ENCODE assay signal across 31 cellular contexts in genomic region chr1:228960705-228961104, GRCh38.
DNase-seq lines count a peak whose midpoint lies in the region; ATAC-seq and TF ChIP-seq lines count a peak whose summit lies in the region.
"Had no signal": no experiment of that assay in that cellular context is flagged by ENCODE, and none has a peak within 500 bp of the region (broad histone marks: within the 10 kb centered on the region; RNA-seq: fewer than 3 reads in every experiment).

No MANE protein-coding gene starts in this region.

- H3K9ac ChIP-seq in IMR-90 (ENCODE audit: low read depth, low read length) (no peak overlapping the region), trophoblast cell (ENCODE audit: low read length) (no peak overlapping the region), SK-N-SH (no peak overlapping the region)
- H3K9ac ChIP-seq: BLaER1, KMS-11, neural progenitor cell had no signal

- peaks cover 11% of the 10 kb centered on the region for H3K4me1 Mint-ChIP-seq in GM23338
- H3K4me1 Mint-ChIP-seq in dendritic cell treated with granulocyte-macrophage colony-stimulating factor and Interleukin-4, amounts not matched to agents 40 ng/mL and 50 ng/mL, for 4 days (ENCODE audit: low read depth) = peaks cover 35% of the 10 kb centered on the region
- H3K4me1 Mint-ChIP-seq: activated naive CD4-positive, alpha-beta T cell treated with anti-CD3 and anti-CD28 coated beads, Interleukin-2, amount 10 ng/mL, durations not matched to agents 7 days and 5 days had no signal

- H3F3A ChIP-seq in GM23338 (replicated peaks; ENCODE audit: low read depth) (no peaks in the 10 kb centered on the region), SK-N-SH (replicated peaks; ENCODE audit: insufficient read depth) (peaks cover 7% of the 10 kb centered on the region)

- no peak overlapping the region for H4K12ac ChIP-seq in trophoblast cell (ENCODE audit: low read depth, low read length)

- no peak overlapping the region for H3K23ac ChIP-seq in IMR-90 (ENCODE audit: low read depth, low read length)
- no peak overlapping the region for H3K23ac ChIP-seq in trophoblast cell (ENCODE audit: low read length)

- H3K18ac ChIP-seq in IMR-90 (ENCODE audit: low read depth, low read length) = no peak overlapping the region
- no peak overlapping the region for H3K18ac ChIP-seq in trophoblast cell (ENCODE audit: low read length)

- H3K27ac Mint-ChIP-seq in GM23338 = no peak overlapping the region
- peak overlapping the region; percentile 80 for H3K27ac Mint-ChIP-seq in dendritic cell treated with granulocyte-macrophage colony-stimulating factor and Interleukin-4, amounts not matched to agents 40 ng/mL and 50 ng/mL, for 4 days
- H3K27ac Mint-ChIP-seq: activated CD4-positive, alpha-beta memory T cell treated with anti-CD3 and anti-CD28 coated beads for 36 hours; activated naive CD4-positive, alpha-beta T cell treated with anti-CD3 and anti-CD28 coated beads, Interleukin-2, amount 10 ng/mL, durations not matched to agents 7 days and 5 days; activated T-helper 1 cell treated with anti-CD3 and anti-CD28 coated beads, Interleukin-12 subunit alpha, Interleukin-12 subunit beta, Interleukin-2, Interleukin-4 antibody, amounts not matched to agents 30 ng/mL and 10 ng/mL and 1 ng/mL, durations not matched to agents 14 hours and 24 hours and 36 hours; brain; neural progenitor cell; T-helper 1 cell treated with Interleukin-12 subunit alpha and Interleukin-12 subunit beta and Interleukin-4 antibody, amounts not matched to agents 30 μg/mL and 1 μg/mL, for 36 hours had no signal

- H2BK20ac ChIP-seq in IMR-90 (ENCODE audit: low read depth, low read length) = 0 out of 2 replicates have a peak overlapping the region, but pooled peaks have one; percentile 26

- H3K27me3 Mint-ChIP-seq in GM23338 (ENCODE audit: insufficient read depth, low read depth, poor library complexity) = peaks cover 2% of the 10 kb centered on the region
- no peaks in the 10 kb centered on the region for H3K27me3 Mint-ChIP-seq in dendritic cell treated with granulocyte-macrophage colony-stimulating factor and Interleukin-4, amounts not matched to agents 40 ng/mL and 50 ng/mL, for 4 days
- H3K27me3 Mint-ChIP-seq: activated CD4-positive, alpha-beta memory T cell treated with anti-CD3 and anti-CD28 coated beads for 36 hours had no signal

- no peak overlapping the region for H4K5ac ChIP-seq in IMR-90 (ENCODE audit: low read depth, low read length)

- H3K4me1 ChIP-seq in GM23338 (ENCODE audit: insufficient read depth) (no peaks in the 10 kb centered on the region), IMR-90 (ENCODE audit: control insufficient read depth, insufficient read depth, low read length) (peaks cover 15% of the 10 kb centered on the region), trophoblast cell (ENCODE audit: control insufficient read depth in 1 of 2, insufficient read depth in 2 of 2, low read length in 2 of 2) (peaks cover 22% of the 10 kb centered on the region in 2 experiments), SK-N-SH (ENCODE audit: control insufficient read depth in 1 of 2, insufficient read depth in 2 of 2, low read depth in 1 of 2, low read length in 1 of 2) (peaks cover 5% of the 10 kb centered on the region in 2 experiments; a peak in 2 of 4 replicates)

- H3K27me3 ChIP-seq in GM23338 (ENCODE audit: insufficient read depth) (no peaks in the 10 kb centered on the region), IMR-90 (ENCODE audit: control insufficient read depth, insufficient read depth, low read length) (no peaks in the 10 kb centered on the region), trophoblast cell (ENCODE audit: insufficient read depth, low read length) (no peaks in the 10 kb centered on the region), SK-N-SH (ENCODE audit: insufficient read depth) (no peaks in the 10 kb centered on the region)
- H3K27me3 ChIP-seq: BLaER1, dorsolateral prefrontal cortex, hepatocyte, neural progenitor cell, SJSA1, tibial nerve had no signal

- no peak for DNase-seq in GM23338 (ENCODE audit: low spot score)
- no peak for DNase-seq in IMR-90
- DNase-seq in trophoblast cell = no peak
- DNase-seq in SIG-M5 treated with dmso at 0.1 percent for 504 hours (lab: John Stamatoyannopoulos, UW; ENCODE audit: unreplicated experiment) = no peak
- no peak for DNase-seq in SK-N-SH
- no peak for DNase-seq in occipital lobe (lab: John Stamatoyannopoulos, UW)
- DNase-seq: activated CD4-positive, alpha-beta memory T cell treated with anti-CD3 and anti-CD28 coated beads for 36 hours; activated CD8-positive, alpha-beta memory T cell treated with anti-CD3 and anti-CD28 coated beads, Interleukin-2, amount 50 U/mL, for 4 hours; activated naive CD4-positive, alpha-beta T cell treated with anti-CD3 and anti-CD28 coated beads, Interleukin-2, amount 10 ng/mL, durations not matched to agents 7 days and 5 days; amniotic stem cell; DMS153; dorsolateral prefrontal cortex; NCI-H1417 treated with DMSO at 0.1 percent for 48 hours; NCI-H2029 treated with DMSO at 0.1 percent for 48 hours; NCI-H226; stimulated activated CD4-positive, alpha-beta T cell treated with anti-CD3 and anti-CD28 coated beads, Interleukin-12 subunit alpha, Interleukin-12 subunit beta, amount 100 ng/mL, for 4 hours; stimulated activated CD4-positive, alpha-beta T cell treated with anti-CD3 and anti-CD28 coated beads, Interleukin-2, amount 100 ng/mL, for 48 hours had no signal

- H3K9me3 Mint-ChIP-seq in GM23338 = no peaks in the 10 kb centered on the region
- no peaks in the 10 kb centered on the region for H3K9me3 Mint-ChIP-seq in dendritic cell treated with granulocyte-macrophage colony-stimulating factor and Interleukin-4, amounts not matched to agents 40 ng/mL and 50 ng/mL, for 4 days
- H3K9me3 Mint-ChIP-seq: activated CD4-positive, alpha-beta memory T cell treated with anti-CD3 and anti-CD28 coated beads for 36 hours; activated naive CD4-positive, alpha-beta T cell treated with anti-CD3 and anti-CD28 coated beads, Interleukin-2, amount 10 ng/mL, durations not matched to agents 7 days and 5 days; activated T-helper 1 cell treated with anti-CD3 and anti-CD28 coated beads, Interleukin-12 subunit alpha, Interleukin-12 subunit beta, Interleukin-2, Interleukin-4 antibody, amounts not matched to agents 30 ng/mL and 10 ng/mL and 1 ng/mL, durations not matched to agents 14 hours and 24 hours and 36 hours; brain; T-helper 1 cell treated with Interleukin-12 subunit alpha and Interleukin-12 subunit beta and Interleukin-4 antibody, amounts not matched to agents 30 μg/mL and 1 μg/mL, for 36 hours had no signal

- H3K9me2 ChIP-seq in GM23338 (ENCODE audit: insufficient read depth) (no peaks in the 10 kb centered on the region), SK-N-SH (no peaks in the 10 kb centered on the region)

- no peaks in the 10 kb centered on the region for H3K79me1 ChIP-seq in IMR-90 (ENCODE audit: low read depth in 1 of 2, low read length in 2 of 2)
- peaks cover 27% of the 10 kb centered on the region for H3K79me1 ChIP-seq in trophoblast cell (ENCODE audit: low read length)

- H2AK5ac ChIP-seq in IMR-90 (ENCODE audit: low read depth, low read length) = no peak overlapping the region
- peak overlapping the region; percentile 76 for H2AK5ac ChIP-seq in trophoblast cell (ENCODE audit: low read length)

- H3K79me2 ChIP-seq in GM23338 (replicated peaks; ENCODE audit: insufficient read depth) (no peaks in the 10 kb centered on the region), trophoblast cell (ENCODE audit: control insufficient read depth, insufficient read depth, low read length, poor library complexity) (peaks cover 2% of the 10 kb centered on the region), SK-N-SH (ENCODE audit: insufficient read depth) (no peaks in the 10 kb centered on the region)
- H3K79me2 ChIP-seq: hepatocyte had no signal

- dilution Hi-C loops in IMR-90 (cut with HindIII; ENCODE audit: low sequenced_read_pairs, unreplicated experiment) = no loop called here

- H3K14ac ChIP-seq in IMR-90 (replicated peaks; ENCODE audit: low read depth, low read length) = no peak overlapping the region
- H3K14ac ChIP-seq in trophoblast cell (ENCODE audit: low read length) = no peak overlapping the region

- H2AFZ ChIP-seq in GM23338 (peak overlapping the region; percentile 47; the same call in 1 of the 2 replicates), IMR-90 (replicated peaks; ENCODE audit: low read length, poor library complexity) (no peak overlapping the region), trophoblast cell (ENCODE audit: insufficient read depth, low read length, poor library complexity) (peak overlapping the region; percentile 69), SK-N-SH (ENCODE audit: low read depth) (no peak overlapping the region)
- H2AFZ ChIP-seq: hepatocyte, neural progenitor cell had no signal

- BruUV-seq in IMR-90 (replicated peaks; lab: Mats Ljungman, UMichigan) = no TSS peak

- in situ Hi-C loops in IMR-90 (cut with MboI; ENCODE audit: low sequenced_read_pairs) = no loop called here

- no peak overlapping the region for H3K4ac ChIP-seq in IMR-90 (ENCODE audit: low read depth, low read length)
- H3K4ac ChIP-seq in trophoblast cell (ENCODE audit: low read depth, low read length) = no peak overlapping the region

- no peak for TF ChIP-seq EP300 in SK-N-SH (IDR thresholded peaks at IDR 0.05; ENCODE audit: borderline replicate concordance in 1 of 2, low read depth in 1 of 2, low read length in 1 of 2)

- CTCF ChIA-PET in IMR-90 (lab: Yijun Ruan, JAX) = no interaction called here
- CTCF ChIA-PET in SK-N-SH (lab: Yijun Ruan, JAX) = no interaction called here

- no peak overlapping the region for H3K4me3 Mint-ChIP-seq in GM23338
- no peak overlapping the region for H3K4me3 Mint-ChIP-seq in dendritic cell treated with granulocyte-macrophage colony-stimulating factor and Interleukin-4, amounts not matched to agents 40 ng/mL and 50 ng/mL, for 4 days
- H3K4me3 Mint-ChIP-seq: activated CD4-positive, alpha-beta memory T cell treated with anti-CD3 and anti-CD28 coated beads for 36 hours; activated naive CD4-positive, alpha-beta T cell treated with anti-CD3 and anti-CD28 coated beads, Interleukin-2, amount 10 ng/mL, durations not matched to agents 7 days and 5 days; activated T-helper 1 cell treated with anti-CD3 and anti-CD28 coated beads, Interleukin-12 subunit alpha, Interleukin-12 subunit beta, Interleukin-2, Interleukin-4 antibody, amounts not matched to agents 30 ng/mL and 10 ng/mL and 1 ng/mL, durations not matched to agents 14 hours and 24 hours and 36 hours; brain; neural progenitor cell; T-helper 1 cell treated with Interleukin-12 subunit alpha and Interleukin-12 subunit beta and Interleukin-4 antibody, amounts not matched to agents 30 μg/mL and 1 μg/mL, for 36 hours had no signal

- no CpG with 5 or more reads among the region's 5 CpGs for WGBS in IMR-90 (ENCODE audit: extremely low coverage in 2 of 2, insufficient read length in 1 of 2), 2 experiments
- WGBS in trophoblast cell (ENCODE audit: extremely low coverage, insufficient coverage, insufficient read length) = no CpG with 5 or more reads among the region's 5 CpGs
- whole genome bisulfite sequencing in SK-N-SH (ENCODE audit: low lambda C conversion rate) = 58% methylated on average over 5 of the region's 5 CpGs

- H4K91ac ChIP-seq in IMR-90 (ENCODE audit: insufficient read depth, low read depth, low read length) (no peak overlapping the region), trophoblast cell (ENCODE audit: low read depth, low read length) (peak overlapping the region; percentile 72)

- H2BK120ac ChIP-seq in IMR-90 (ENCODE audit: low read depth, low read length) (no peak overlapping the region), trophoblast cell (ENCODE audit: insufficient read depth, low read length, poor library complexity) (peak overlapping the region; percentile 39)

- no peaks in the 10 kb centered on the region for H4K20me1 ChIP-seq in GM23338 (replicated peaks; ENCODE audit: insufficient read depth)
- no peaks in the 10 kb centered on the region for H4K20me1 ChIP-seq in IMR-90 (ENCODE audit: insufficient read depth, low read length)
- H4K20me1 ChIP-seq in SK-N-SH (ENCODE audit: insufficient read depth) = no peaks in the 10 kb centered on the region
- H4K20me1 ChIP-seq: BLaER1 had no signal

- POLR2A ChIA-PET in IMR-90 (lab: Charles Lee; ENCODE audit: unreplicated experiment) = no interaction called here
- POLR2A ChIA-PET in SK-N-SH (lab: Yijun Ruan, JAX) = no interaction called here

- H3K4me3 ChIP-seq in GM23338 (no peak overlapping the region), IMR-90 (ENCODE audit: insufficient read depth, low read depth, low read length) (no peak overlapping the region), trophoblast cell (ENCODE audit: low read depth, low read length) (no peak overlapping the region), SK-N-SH (ENCODE audit: low read depth in 2 of 2, low read length in 1 of 2) (no peak overlapping the region)
- H3K4me3 ChIP-seq: BLaER1, dorsolateral prefrontal cortex, GM12878, hepatocyte, neural progenitor cell, prostate gland, SJSA1, tibial nerve had no signal

- no peak for TF ChIP-seq POLR2A in IMR-90 (IDR thresholded peaks at IDR 0.05; ENCODE audit: low read depth, low read length)

- H2BK15ac ChIP-seq in IMR-90 (ENCODE audit: low read depth, low read length) = no peak overlapping the region

- ATAC-seq in GM23338 (no peak), IMR-90 (ENCODE audit: low read depth) (no peak)
- ATAC-seq: activated CD4-positive, CD25-positive, alpha-beta regulatory T cell treated with anti-CD3 and anti-CD28 coated beads, Interleukin-2, amount 50 U/mL, for 24 hours; GM12878; sciatic nerve had no signal

- no peaks in the 10 kb centered on the region for H3K36me3 ChIP-seq in GM23338 (ENCODE audit: insufficient read depth)
- H3K36me3 ChIP-seq in IMR-90 (ENCODE audit: control insufficient read depth, insufficient read depth, low read length) = no peaks in the 10 kb centered on the region
- no peaks in the 10 kb centered on the region for H3K36me3 ChIP-seq in trophoblast cell (ENCODE audit: control insufficient read depth in 1 of 2, insufficient read depth in 2 of 2, low read length in 2 of 2)
- H3K36me3 ChIP-seq in SK-N-SH (replicated peaks in 1 of 2; ENCODE audit: control insufficient read depth in 1 of 2, insufficient read depth in 2 of 2, low read length in 1 of 2) = no peaks in the 10 kb centered on the region
- H3K36me3 ChIP-seq: BLaER1, neural progenitor cell, prostate gland, SJSA1, tibial nerve had no signal

- H4K8ac ChIP-seq in IMR-90 (ENCODE audit: low read depth in 2 of 2, low read length in 2 of 2) (no peak overlapping the region), trophoblast cell (ENCODE audit: low read depth, low read length) (peak overlapping the region; percentile 76)

- no peak overlapping the region for H2BK5ac ChIP-seq in IMR-90 (ENCODE audit: low read depth, low read length, poor library complexity, severe bottlenecking)
- no peak overlapping the region for H2BK5ac ChIP-seq in trophoblast cell (ENCODE audit: low read depth, low read length, poor library complexity)

- no peak overlapping the region for H3K56ac ChIP-seq in IMR-90 (ENCODE audit: extremely low read depth, insufficient read depth, low read length)

- no peak for TF ChIP-seq RAD21 in IMR-90 (IDR thresholded peaks at IDR 0.05; ENCODE audit: low read length)
- TF ChIP-seq RAD21 in SK-N-SH (IDR thresholded peaks at IDR 0.05; ENCODE audit: low read length) = no peak

- H2AK9ac ChIP-seq in IMR-90 (replicated peaks; ENCODE audit: low read depth, low read length, poor library complexity) = no peak overlapping the region

- H3K9me3 ChIP-seq in IMR-90 (ENCODE audit: control insufficient read depth, insufficient read depth, low read length) = no peaks in the 10 kb centered on the region
- no peaks in the 10 kb centered on the region for H3K9me3 ChIP-seq in trophoblast cell (ENCODE audit: insufficient read depth, low read depth, low read length)
- no peaks in the 10 kb centered on the region for H3K9me3 ChIP-seq in SK-N-SH
- H3K9me3 ChIP-seq: BLaER1, prostate gland, SJSA1, tibial nerve had no signal

- H3K27ac ChIP-seq in GM23338 (ENCODE audit: low read depth) = no peak overlapping the region
- H3K27ac ChIP-seq in IMR-90 (ENCODE audit: insufficient read depth, low read length) = no peak overlapping the region
- no peak overlapping the region for H3K27ac ChIP-seq in trophoblast cell (ENCODE audit: low read depth, low read length)
- H3K27ac ChIP-seq in SK-N-SH (ENCODE audit: low read depth in 2 of 2, low read length in 1 of 2) = no peak overlapping the region
- H3K27ac ChIP-seq: BLaER1, dorsolateral prefrontal cortex, hepatocyte, KMS-11, neural progenitor cell, prostate gland, SJSA1, tibial nerve had no signal

- H2BK12ac ChIP-seq in trophoblast cell (ENCODE audit: low read length) = peak overlapping the region; percentile 78

- H3K4me2 ChIP-seq in GM23338 (no peak overlapping the region), IMR-90 (ENCODE audit: low read depth, low read length) (no peak overlapping the region), trophoblast cell (ENCODE audit: low read length) (no peak overlapping the region), SK-N-SH (no peak overlapping the region)
- H3K4me2 ChIP-seq: BLaER1, hepatocyte, KMS-11, neural progenitor cell had no signal

- intact Hi-C loops in IMR-90 (cut with micrococcal nuclease) = loop anchor here (5.0 kb wide), 3 partner anchors 223 to 267 kb away; partner anchors contain the start of gene RHOU
- intact Hi-C loops in dendritic cell treated with granulocyte-macrophage colony-stimulating factor and Interleukin-4, amounts not matched to agents 40 ng/mL and 50 ng/mL, for 4 days (cut with micrococcal nuclease) = loop anchor here (10.0 kb wide), 1 partner anchor 56 kb away; no protein-coding TSS in a partner anchor

- TF ChIP-seq CTCF in GM23338 (conservative IDR thresholded peaks at IDR 0.05; ENCODE audit: low read depth in 2 of 2) (no peak), IMR-90 (conservative IDR thresholded peaks at IDR 0.05; ENCODE audit: low read depth, low read length) (no peak), SK-N-SH (IDR thresholded peaks at IDR 0.05) (no peak)

- H3K36me3 Mint-ChIP-seq in GM23338 (ENCODE audit: low read depth) = no peaks in the 10 kb centered on the region
- no peaks in the 10 kb centered on the region for H3K36me3 Mint-ChIP-seq in dendritic cell treated with granulocyte-macrophage colony-stimulating factor and Interleukin-4, amounts not matched to agents 40 ng/mL and 50 ng/mL, for 4 days (ENCODE audit: low read depth)
- H3K36me3 Mint-ChIP-seq: activated CD4-positive, alpha-beta memory T cell treated with anti-CD3 and anti-CD28 coated beads for 36 hours; activated naive CD4-positive, alpha-beta T cell treated with anti-CD3 and anti-CD28 coated beads, Interleukin-2, amount 10 ng/mL, durations not matched to agents 7 days and 5 days; brain; neural progenitor cell had no signal

- peaks cover 11% of the 10 kb centered on the region for H3K9me1 ChIP-seq in IMR-90 (ENCODE audit: insufficient read depth, low read length)

Comparison
In these comparisons a context has a peak if more than half of its experiments do, and no peak if none do; other contexts are left out.
1. H2AFZ ChIP-seq: peak in GM23338 (single experiment) and trophoblast cell (single experiment); none in IMR-90 (single experiment) and SK-N-SH (single experiment).